Comparison of ENCODE assay signal across 1 cellular context in the genomic region with DNA sequence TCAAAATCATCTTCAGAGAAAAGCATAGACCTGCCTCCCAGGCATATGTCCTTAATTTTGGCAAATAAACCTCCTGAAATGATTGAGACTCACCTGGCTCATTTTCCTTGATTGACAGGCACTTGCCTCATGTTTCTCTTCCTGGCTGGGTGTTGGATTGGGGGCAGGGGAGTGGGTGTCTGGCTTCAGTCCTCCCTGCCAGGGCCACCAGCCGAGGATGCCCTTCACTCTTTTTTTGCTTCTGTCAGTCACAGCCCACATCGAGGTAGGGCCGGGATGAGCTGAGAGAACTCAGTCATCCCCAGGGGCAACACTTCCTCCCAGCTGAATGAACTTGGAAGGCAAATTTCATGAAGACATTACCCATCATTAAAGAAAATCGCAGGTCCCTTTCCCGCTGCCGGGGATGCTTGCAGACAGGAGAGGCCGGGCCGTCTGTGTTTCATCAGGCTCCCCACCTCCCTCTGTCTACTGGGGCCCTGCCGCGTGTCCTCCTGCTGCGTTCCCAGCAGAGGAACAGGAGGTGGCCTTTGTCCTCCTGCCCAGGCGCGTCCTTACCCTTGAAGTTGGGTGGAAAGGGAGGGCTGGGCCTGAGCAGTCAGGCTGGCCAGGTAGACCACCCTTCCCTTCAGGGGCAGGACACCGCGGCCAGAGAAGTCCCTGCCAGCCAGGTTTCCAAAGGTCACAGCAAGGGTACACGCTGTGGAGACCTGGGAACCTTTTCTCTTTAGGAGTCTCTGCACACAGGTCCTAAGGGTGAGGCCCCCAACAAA.
TF ChIP-seq lines count a peak whose summit lies in the region.

No MANE protein-coding gene starts in this region.

TF ChIP-seq in HepG2, 621 proteins besides CTCF, POLR2A, EP300 and RAD21 (continued from another document and continues in another):
- TF ChIP-seq, protein P1, sequence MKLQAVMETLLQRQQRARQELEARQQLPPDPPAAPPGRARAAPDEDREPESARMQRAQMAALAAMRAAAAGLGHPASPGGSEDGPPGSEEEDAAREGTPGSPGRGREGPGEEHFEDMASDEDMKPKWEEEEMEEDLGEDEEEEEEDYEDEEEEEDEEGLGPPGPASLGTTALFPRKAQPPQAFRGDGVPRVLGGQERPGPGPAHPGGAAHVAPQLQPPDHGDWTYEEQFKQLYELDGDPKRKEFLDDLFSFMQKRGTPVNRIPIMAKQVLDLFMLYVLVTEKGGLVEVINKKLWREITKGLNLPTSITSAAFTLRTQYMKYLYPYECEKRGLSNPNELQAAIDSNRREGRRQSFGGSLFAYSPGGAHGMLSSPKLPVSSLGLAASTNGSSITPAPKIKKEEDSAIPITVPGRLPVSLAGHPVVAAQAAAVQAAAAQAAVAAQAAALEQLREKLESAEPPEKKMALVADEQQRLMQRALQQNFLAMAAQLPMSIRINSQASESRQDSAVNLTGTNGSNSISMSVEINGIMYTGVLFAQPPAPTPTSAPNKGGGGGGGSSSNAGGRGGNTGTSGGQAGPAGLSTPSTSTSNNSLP (IDR thresholded peaks at IDR 0.05; ENCODE audit: low read depth, low read length): no peak
- no peak for TF ChIP-seq ARHGAP35 (CRISPR knock-in tag; IDR thresholded peaks at IDR 0.05; ENCODE audit: borderline replicate concordance)
- no peak for TF ChIP-seq IKZF1 (IDR thresholded peaks at IDR 0.05)
- no peak for TF ChIP-seq ZNF124 (CRISPR knock-in tag; IDR thresholded peaks at IDR 0.05)
- TF ChIP-seq, protein P2, sequence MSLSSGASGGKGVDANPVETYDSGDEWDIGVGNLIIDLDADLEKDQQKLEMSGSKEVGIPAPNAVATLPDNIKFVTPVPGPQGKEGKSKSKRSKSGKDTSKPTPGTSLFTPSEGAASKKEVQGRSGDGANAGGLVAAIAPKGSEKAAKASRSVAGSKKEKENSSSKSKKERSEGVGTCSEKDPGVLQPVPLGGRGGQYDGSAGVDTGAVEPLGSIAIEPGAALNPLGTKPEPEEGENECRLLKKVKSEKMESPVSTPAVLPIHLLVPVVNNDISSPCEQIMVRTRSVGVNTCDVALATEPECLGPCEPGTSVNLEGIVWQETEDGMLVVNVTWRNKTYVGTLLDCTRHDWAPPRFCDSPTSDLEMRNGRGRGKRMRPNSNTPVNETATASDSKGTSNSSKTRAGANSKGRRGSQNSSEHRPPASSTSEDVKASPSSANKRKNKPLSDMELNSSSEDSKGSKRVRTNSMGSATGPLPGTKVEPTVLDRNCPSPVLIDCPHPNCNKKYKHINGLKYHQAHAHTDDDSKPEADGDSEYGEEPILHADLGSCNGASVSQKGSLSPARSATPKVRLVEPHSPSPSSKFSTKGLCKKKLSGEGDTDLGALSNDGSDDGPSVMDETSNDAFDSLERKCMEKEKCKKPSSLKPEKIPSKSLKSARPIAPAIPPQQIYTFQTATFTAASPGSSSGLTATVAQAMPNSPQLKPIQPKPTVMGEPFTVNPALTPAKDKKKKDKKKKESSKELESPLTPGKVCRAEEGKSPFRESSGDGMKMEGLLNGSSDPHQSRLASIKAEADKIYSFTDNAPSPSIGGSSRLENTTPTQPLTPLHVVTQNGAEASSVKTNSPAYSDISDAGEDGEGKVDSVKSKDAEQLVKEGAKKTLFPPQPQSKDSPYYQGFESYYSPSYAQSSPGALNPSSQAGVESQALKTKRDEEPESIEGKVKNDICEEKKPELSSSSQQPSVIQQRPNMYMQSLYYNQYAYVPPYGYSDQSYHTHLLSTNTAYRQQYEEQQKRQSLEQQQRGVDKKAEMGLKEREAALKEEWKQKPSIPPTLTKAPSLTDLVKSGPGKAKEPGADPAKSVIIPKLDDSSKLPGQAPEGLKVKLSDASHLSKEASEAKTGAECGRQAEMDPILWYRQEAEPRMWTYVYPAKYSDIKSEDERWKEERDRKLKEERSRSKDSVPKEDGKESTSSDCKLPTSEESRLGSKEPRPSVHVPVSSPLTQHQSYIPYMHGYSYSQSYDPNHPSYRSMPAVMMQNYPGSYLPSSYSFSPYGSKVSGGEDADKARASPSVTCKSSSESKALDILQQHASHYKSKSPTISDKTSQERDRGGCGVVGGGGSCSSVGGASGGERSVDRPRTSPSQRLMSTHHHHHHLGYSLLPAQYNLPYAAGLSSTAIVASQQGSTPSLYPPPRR (CRISPR knock-in tag; IDR thresholded peaks at IDR 0.05; ENCODE audit: borderline replicate concordance): no peak; the same call in 1 of the 2 replicates
- peak; percentile 70; the same call in 1 of the 2 replicates for TF ChIP-seq ZNF263 (CRISPR knock-in tag; IDR thresholded peaks at IDR 0.05)
- TF ChIP-seq ELF1 (CRISPR knock-in tag; IDR thresholded peaks at IDR 0.05): peak; percentile 28; the same call in 1 of the 2 replicates
- no peak for TF ChIP-seq ZBTB7A (CRISPR knock-in tag; IDR thresholded peaks at IDR 0.05)
- TF ChIP-seq ZNF768 (CRISPR knock-in tag; IDR thresholded peaks at IDR 0.05): peak; percentile 57; the same call in 1 of the 2 replicates
- TF ChIP-seq FOXK1 (CRISPR knock-in tag; IDR thresholded peaks at IDR 0.05; ENCODE audit: borderline replicate concordance, low read depth): no peak; the same call in 1 of the 2 replicates
- no peak for TF ChIP-seq WIZ (CRISPR knock-in tag; IDR thresholded peaks at IDR 0.05)
- no peak for TF ChIP-seq TP53 (CRISPR knock-in tag; conservative IDR thresholded peaks at IDR 0.05)
- peak; percentile 71; the same call in 1 of the 2 replicates for TF ChIP-seq KDM3A (CRISPR knock-in tag; IDR thresholded peaks at IDR 0.05; ENCODE audit: low read depth)
- no peak for TF ChIP-seq GATA4 (IDR thresholded peaks at IDR 0.05; ENCODE audit: borderline replicate concordance, low read depth)
- no peak for TF ChIP-seq MAFF (IDR thresholded peaks at IDR 0.05; ENCODE audit: low read depth, low read length)
- TF ChIP-seq ZSCAN22 (CRISPR knock-in tag; IDR thresholded peaks at IDR 0.05): no peak
- peak; percentile 59 for TF ChIP-seq TEAD3 (CRISPR knock-in tag; optimal IDR thresholded peaks at IDR 0.05; ENCODE audit: borderline replicate concordance)
- TF ChIP-seq, protein P3, sequence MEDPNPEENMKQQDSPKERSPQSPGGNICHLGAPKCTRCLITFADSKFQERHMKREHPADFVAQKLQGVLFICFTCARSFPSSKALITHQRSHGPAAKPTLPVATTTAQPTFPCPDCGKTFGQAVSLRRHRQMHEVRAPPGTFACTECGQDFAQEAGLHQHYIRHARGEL (CRISPR knock-in tag; IDR thresholded peaks at IDR 0.05): 0 out of 2 replicates have a peak, but pooled peaks have one; percentile 65
- TF ChIP-seq ZSCAN30 (CRISPR knock-in tag; IDR thresholded peaks at IDR 0.05): 0 out of 2 replicates have a peak, but pooled peaks have one; percentile 40
- no peak for TF ChIP-seq ZNF792 (CRISPR knock-in tag; IDR thresholded peaks at IDR 0.05)
- TF ChIP-seq, protein P4, sequence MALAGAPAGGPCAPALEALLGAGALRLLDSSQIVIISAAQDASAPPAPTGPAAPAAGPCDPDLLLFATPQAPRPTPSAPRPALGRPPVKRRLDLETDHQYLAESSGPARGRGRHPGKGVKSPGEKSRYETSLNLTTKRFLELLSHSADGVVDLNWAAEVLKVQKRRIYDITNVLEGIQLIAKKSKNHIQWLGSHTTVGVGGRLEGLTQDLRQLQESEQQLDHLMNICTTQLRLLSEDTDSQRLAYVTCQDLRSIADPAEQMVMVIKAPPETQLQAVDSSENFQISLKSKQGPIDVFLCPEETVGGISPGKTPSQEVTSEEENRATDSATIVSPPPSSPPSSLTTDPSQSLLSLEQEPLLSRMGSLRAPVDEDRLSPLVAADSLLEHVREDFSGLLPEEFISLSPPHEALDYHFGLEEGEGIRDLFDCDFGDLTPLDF (CRISPR knock-in tag; IDR thresholded peaks at IDR 0.05): no peak; the same call in 1 of the 2 replicates
- TF ChIP-seq RELA (CRISPR knock-in tag; IDR thresholded peaks at IDR 0.05): no peak
- no peak for TF ChIP-seq ZSCAN12 (CRISPR knock-in tag; IDR thresholded peaks at IDR 0.05)
- TF ChIP-seq, protein P5, sequence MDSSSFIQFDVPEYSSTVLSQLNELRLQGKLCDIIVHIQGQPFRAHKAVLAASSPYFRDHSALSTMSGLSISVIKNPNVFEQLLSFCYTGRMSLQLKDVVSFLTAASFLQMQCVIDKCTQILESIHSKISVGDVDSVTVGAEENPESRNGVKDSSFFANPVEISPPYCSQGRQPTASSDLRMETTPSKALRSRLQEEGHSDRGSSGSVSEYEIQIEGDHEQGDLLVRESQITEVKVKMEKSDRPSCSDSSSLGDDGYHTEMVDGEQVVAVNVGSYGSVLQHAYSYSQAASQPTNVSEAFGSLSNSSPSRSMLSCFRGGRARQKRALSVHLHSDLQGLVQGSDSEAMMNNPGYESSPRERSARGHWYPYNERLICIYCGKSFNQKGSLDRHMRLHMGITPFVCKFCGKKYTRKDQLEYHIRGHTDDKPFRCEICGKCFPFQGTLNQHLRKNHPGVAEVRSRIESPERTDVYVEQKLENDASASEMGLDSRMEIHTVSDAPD (CRISPR knock-in tag; IDR thresholded peaks at IDR 0.05): no peak
- TF ChIP-seq ZNF616 (CRISPR knock-in tag; IDR thresholded peaks at IDR 0.05; ENCODE audit: low read depth): no peak
- 0 out of 2 replicates have a peak, but pooled peaks have one; percentile 10 for TF ChIP-seq FOXO1 (CRISPR knock-in tag; IDR thresholded peaks at IDR 0.05)
- no peak for TF ChIP-seq KLF11 (CRISPR knock-in tag; IDR thresholded peaks at IDR 0.05)
- TF ChIP-seq, protein P6, sequence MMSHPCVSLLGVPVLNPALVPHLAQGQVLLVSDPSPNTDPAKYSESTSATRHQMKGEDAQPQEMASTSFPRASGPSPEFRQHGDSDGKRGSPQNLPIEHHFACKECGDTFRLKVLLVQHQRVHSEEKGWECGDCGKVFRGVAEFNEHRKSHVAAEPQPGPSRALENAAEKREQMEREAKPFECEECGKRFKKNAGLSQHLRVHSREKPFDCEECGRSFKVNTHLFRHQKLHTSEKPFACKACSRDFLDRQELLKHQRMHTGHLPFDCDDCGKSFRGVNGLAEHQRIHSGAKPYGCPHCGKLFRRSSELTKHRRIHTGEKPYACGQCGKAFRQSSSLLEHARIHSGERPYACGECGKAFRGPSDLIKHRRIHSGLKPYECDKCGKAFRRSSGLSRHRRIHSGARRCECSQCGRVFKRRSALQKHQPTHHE (CRISPR knock-in tag; IDR thresholded peaks at IDR 0.05; ENCODE audit: borderline replicate concordance): peak; percentile 37; the same call in 1 of the 2 replicates
- TF ChIP-seq, protein P7, sequence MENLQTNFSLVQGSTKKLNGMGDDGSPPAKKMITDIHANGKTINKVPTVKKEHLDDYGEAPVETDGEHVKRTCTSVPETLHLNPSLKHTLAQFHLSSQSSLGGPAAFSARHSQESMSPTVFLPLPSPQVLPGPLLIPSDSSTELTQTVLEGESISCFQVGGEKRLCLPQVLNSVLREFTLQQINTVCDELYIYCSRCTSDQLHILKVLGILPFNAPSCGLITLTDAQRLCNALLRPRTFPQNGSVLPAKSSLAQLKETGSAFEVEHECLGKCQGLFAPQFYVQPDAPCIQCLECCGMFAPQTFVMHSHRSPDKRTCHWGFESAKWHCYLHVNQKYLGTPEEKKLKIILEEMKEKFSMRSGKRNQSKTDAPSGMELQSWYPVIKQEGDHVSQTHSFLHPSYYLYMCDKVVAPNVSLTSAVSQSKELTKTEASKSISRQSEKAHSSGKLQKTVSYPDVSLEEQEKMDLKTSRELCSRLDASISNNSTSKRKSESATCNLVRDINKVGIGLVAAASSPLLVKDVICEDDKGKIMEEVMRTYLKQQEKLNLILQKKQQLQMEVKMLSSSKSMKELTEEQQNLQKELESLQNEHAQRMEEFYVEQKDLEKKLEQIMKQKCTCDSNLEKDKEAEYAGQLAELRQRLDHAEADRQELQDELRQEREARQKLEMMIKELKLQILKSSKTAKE (CRISPR knock-in tag; IDR thresholded peaks at IDR 0.05; ENCODE audit: borderline replicate concordance): peak; percentile 92
- TF ChIP-seq, protein P8, sequence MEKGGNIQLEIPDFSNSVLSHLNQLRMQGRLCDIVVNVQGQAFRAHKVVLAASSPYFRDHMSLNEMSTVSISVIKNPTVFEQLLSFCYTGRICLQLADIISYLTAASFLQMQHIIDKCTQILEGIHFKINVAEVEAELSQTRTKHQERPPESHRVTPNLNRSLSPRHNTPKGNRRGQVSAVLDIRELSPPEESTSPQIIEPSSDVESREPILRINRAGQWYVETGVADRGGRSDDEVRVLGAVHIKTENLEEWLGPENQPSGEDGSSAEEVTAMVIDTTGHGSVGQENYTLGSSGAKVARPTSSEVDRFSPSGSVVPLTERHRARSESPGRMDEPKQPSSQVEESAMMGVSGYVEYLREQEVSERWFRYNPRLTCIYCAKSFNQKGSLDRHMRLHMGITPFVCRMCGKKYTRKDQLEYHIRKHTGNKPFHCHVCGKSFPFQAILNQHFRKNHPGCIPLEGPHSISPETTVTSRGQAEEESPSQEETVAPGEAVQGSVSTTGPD (CRISPR knock-in tag; IDR thresholded peaks at IDR 0.05): no peak
- TF ChIP-seq CENPT (CRISPR knock-in tag; IDR thresholded peaks at IDR 0.05; ENCODE audit: low read depth): no peak
- TF ChIP-seq ZNF207 (IDR thresholded peaks at IDR 0.05; ENCODE audit: borderline replicate concordance): no peak
- TF ChIP-seq MLLT10 (CRISPR knock-in tag; IDR thresholded peaks at IDR 0.05): no peak
- no peak for TF ChIP-seq NCOA5 (CRISPR knock-in tag; IDR thresholded peaks at IDR 0.05)
- TF ChIP-seq, protein P9, sequence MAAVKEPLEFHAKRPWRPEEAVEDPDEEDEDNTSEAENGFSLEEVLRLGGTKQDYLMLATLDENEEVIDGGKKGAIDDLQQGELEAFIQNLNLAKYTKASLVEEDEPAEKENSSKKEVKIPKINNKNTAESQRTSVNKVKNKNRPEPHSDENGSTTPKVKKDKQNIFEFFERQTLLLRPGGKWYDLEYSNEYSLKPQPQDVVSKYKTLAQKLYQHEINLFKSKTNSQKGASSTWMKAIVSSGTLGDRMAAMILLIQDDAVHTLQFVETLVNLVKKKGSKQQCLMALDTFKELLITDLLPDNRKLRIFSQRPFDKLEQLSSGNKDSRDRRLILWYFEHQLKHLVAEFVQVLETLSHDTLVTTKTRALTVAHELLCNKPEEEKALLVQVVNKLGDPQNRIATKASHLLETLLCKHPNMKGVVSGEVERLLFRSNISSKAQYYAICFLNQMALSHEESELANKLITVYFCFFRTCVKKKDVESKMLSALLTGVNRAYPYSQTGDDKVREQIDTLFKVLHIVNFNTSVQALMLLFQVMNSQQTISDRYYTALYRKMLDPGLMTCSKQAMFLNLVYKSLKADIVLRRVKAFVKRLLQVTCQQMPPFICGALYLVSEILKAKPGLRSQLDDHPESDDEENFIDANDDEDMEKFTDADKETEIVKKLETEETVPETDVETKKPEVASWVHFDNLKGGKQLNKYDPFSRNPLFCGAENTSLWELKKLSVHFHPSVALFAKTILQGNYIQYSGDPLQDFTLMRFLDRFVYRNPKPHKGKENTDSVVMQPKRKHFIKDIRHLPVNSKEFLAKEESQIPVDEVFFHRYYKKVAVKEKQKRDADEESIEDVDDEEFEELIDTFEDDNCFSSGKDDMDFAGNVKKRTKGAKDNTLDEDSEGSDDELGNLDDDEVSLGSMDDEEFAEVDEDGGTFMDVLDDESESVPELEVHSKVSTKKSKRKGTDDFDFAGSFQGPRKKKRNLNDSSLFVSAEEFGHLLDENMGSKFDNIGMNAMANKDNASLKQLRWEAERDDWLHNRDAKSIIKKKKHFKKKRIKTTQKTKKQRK (IDR thresholded peaks at IDR 0.05; ENCODE audit: low read length): no peak
- TF ChIP-seq ZNF44 (CRISPR knock-in tag; IDR thresholded peaks at IDR 0.05): 0 out of 2 replicates have a peak, but pooled peaks have one; percentile 11
- TF ChIP-seq, protein P10, sequence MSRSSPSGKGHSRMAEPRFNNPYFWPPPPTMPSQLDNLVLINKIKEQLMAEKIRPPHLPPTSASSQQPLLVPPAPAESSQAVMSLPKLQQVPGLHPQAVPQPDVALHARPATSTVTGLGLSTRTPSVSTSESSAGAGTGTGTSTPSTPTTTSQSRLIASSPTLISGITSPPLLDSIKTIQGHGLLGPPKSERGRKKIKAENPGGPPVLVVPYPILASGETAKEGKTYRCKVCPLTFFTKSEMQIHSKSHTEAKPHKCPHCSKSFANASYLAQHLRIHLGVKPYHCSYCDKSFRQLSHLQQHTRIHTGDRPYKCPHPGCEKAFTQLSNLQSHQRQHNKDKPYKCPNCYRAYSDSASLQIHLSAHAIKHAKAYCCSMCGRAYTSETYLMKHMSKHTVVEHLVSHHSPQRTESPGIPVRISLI (CRISPR knock-in tag; IDR thresholded peaks at IDR 0.05; ENCODE audit: borderline replicate concordance): 0 out of 2 replicates have a peak, but pooled peaks have one; percentile 24
